In genomic region chr13:95403349-95404140, GRCh38 we compare ENCODE assay signal across 9 cellular contexts.
DNase-seq lines count a peak whose midpoint lies in the region; ATAC-seq, FAIRE-seq and TF ChIP-seq lines count a peak whose summit lies in the region.
"Had no signal": no experiment of that assay in that cellular context is flagged by ENCODE, and none has a peak within 500 bp of the region (broad histone marks: within the 10 kb centered on the region; RNA-seq: fewer than 3 reads in every experiment).

No MANE protein-coding gene starts in this region.

- H2AFZ ChIP-seq in keratinocyte (ENCODE audit: control insufficient read depth, low read length) = peak overlapping the region; percentile 73

- H3K4me3 ChIP-seq in ascending aorta = peak overlapping the region; percentile 49 to 64
- H3K4me3 ChIP-seq in keratinocyte (ENCODE audit: control insufficient read depth in 2 of 3, extremely low read depth in 1 of 3, insufficient read depth in 2 of 3, low read depth in 1 of 3, low read length in 3 of 3) = peak overlapping the region in 2 of 3 experiments; percentile 43 to 63
- peak overlapping the region; percentile 67 for H3K4me3 ChIP-seq in thoracic aorta

- H3K36me3 ChIP-seq in ascending aorta (no peaks in the 10 kb centered on the region), keratinocyte (ENCODE audit: control insufficient read depth in 2 of 2, extremely low read depth in 1 of 2, insufficient read depth in 2 of 2, low read length in 2 of 2) (no peaks in the 10 kb centered on the region), thoracic aorta (no peaks in the 10 kb centered on the region)

- intact Hi-C loops in ascending aorta (cut with DNase I) = loop anchor here (1.0 to 10.0 kb wide), 2 partner anchors 109 to 214 kb away; no protein-coding TSS in a partner anchor

- peak overlapping the region; percentile 92 for H3K4me2 ChIP-seq in keratinocyte (ENCODE audit: control insufficient read depth, extremely low read depth, insufficient read depth, low read depth, low read length)

- no peaks in the 10 kb centered on the region for H3K9me1 ChIP-seq in keratinocyte (ENCODE audit: control insufficient read depth, extremely low read depth, insufficient read depth, low read length)

- no peaks in the 10 kb centered on the region for H4K20me1 ChIP-seq in keratinocyte (ENCODE audit: control insufficient read depth, extremely low read depth, insufficient read depth, low read length)

- DNase-seq in NCI-H146 (lab: John Stamatoyannopoulos, UW) (peak; percentile 28), NCI-H146 treated with DMSO at 0.1 percent for 48 hours (lab: John Stamatoyannopoulos, UW; ENCODE audit: unreplicated experiment) (no peak), ascending aorta (ENCODE audit: low spot score in 2 of 2) (no peak), keratinocyte (ENCODE audit: low read depth, low spot score) (no peak), thoracic aorta (ENCODE audit: low spot score) (no peak), OCI-M2 (lab: John Stamatoyannopoulos, UW; ENCODE audit: unreplicated experiment) (no peak)
- DNase-seq in stimulated activated CD4-positive, alpha-beta T cell treated with anti-CD3 and anti-CD28 coated beads, Interleukin-4, amount 100 ng/mL, for 1 hour = no peak

- TF ChIP-seq CTCF in ascending aorta (IDR thresholded peaks at IDR 0.05) (no peak), keratinocyte (optimal IDR thresholded peaks at IDR 0.05 in 1 of 3, IDR thresholded peaks at IDR 0.05 in 1 of 3, conservative IDR thresholded peaks at IDR 0.05 in 1 of 3; ENCODE audit: extremely low read depth in 1 of 3, insufficient read depth in 2 of 3, low read length in 3 of 3) (no peak), thoracic aorta (IDR thresholded peaks at IDR 0.05) (no peak)

- no peak overlapping the region for H3K27ac ChIP-seq in ascending aorta
- no peak overlapping the region for H3K27ac ChIP-seq in keratinocyte (ENCODE audit: control insufficient read depth, insufficient read depth, low read length)
- no peak overlapping the region for H3K27ac ChIP-seq in thoracic aorta
- H3K27ac ChIP-seq: 22Rv1 had no signal

- no peak overlapping the region for H3K9ac ChIP-seq in keratinocyte (ENCODE audit: control insufficient read depth, extremely low read depth, insufficient read depth, low read length)

- H3K9me3 ChIP-seq in ascending aorta = no peaks in the 10 kb centered on the region
- H3K9me3 ChIP-seq in keratinocyte (ENCODE audit: control insufficient read depth, low read depth, low read length) = no peaks in the 10 kb centered on the region
- no peaks in the 10 kb centered on the region for H3K9me3 ChIP-seq in thoracic aorta

- H3K4me1 ChIP-seq in ascending aorta (no peaks in the 10 kb centered on the region), keratinocyte (ENCODE audit: control insufficient read depth, extremely low read depth, insufficient read depth, low read length) (no peaks in the 10 kb centered on the region), thoracic aorta (ENCODE audit: control insufficient read depth in 1 of 2, low read depth in 2 of 2) (peaks cover 2 to 8% of the 10 kb centered on the region in 2 donors)

- dilution Hi-C loops in keratinocyte (cut with MboI; ENCODE audit: extremely low pct_ligation_motif_present, low sequenced_read_pairs) = no loop called here

- no peak for FAIRE-seq in keratinocyte (lab: Jason Lieb, UNC)

- H3K79me2 ChIP-seq in keratinocyte (ENCODE audit: control insufficient read depth, insufficient read depth, low read length) = no peaks in the 10 kb centered on the region

- H3K27me3 ChIP-seq in ascending aorta = no peaks in the 10 kb centered on the region
- H3K27me3 ChIP-seq in keratinocyte (ENCODE audit: control insufficient read depth, extremely low read depth, insufficient read depth, low read length) = no peaks in the 10 kb centered on the region
- H3K27me3 ChIP-seq in thoracic aorta (replicated peaks; ENCODE audit: insufficient read depth) = no peaks in the 10 kb centered on the region

- ATAC-seq in HG03175 (IDR thresholded peaks at IDR 0.05; ENCODE audit: unreplicated experiment) (peak; percentile 9), thoracic aorta (ENCODE audit: insufficient number of reproducible peaks, low FRiP score, low read depth) (no peak)
